Comparison of ENCODE assay signal across 12 cellular contexts in genomic region chr1:33339413-33339812, GRCh38. TPM values are rescaled to one million over a fixed set of nuclear protein-coding genes. Genes with fewer than 3 reads are reported as not detected.
DNase-seq lines count a peak whose midpoint lies in the region; ATAC-seq, FAIRE-seq and TF ChIP-seq lines count a peak whose summit lies in the region.
"Had no signal": no experiment of that assay in that cellular context is flagged by ENCODE, and none has a peak within 500 bp of the region (broad histone marks: within the 10 kb centered on the region; RNA-seq: fewer than 3 reads in every experiment).

No MANE protein-coding gene starts in this region.

- H3K4me1 Mint-ChIP-seq in HFFc6 (ENCODE audit: low read depth): peaks cover 98% of the 10 kb centered on the region
- H3K4me1 Mint-ChIP-seq in dendritic cell treated with granulocyte-macrophage colony-stimulating factor and Interleukin-4, amounts not matched to agents 40 ng/mL and 50 ng/mL, for 4 days (ENCODE audit: low read depth): peaks cover 79% of the 10 kb centered on the region

- no peak for TF ChIP-seq POLR2A in right lobe of liver (IDR thresholded peaks at IDR 0.05)
- no peak for TF ChIP-seq POLR2A in spleen (IDR thresholded peaks at IDR 0.05)

- H3K36me3 Mint-ChIP-seq in HFFc6 (ENCODE audit: low read depth): peaks cover 41% of the 10 kb centered on the region
- peaks cover 44% of the 10 kb centered on the region for H3K36me3 Mint-ChIP-seq in dendritic cell treated with granulocyte-macrophage colony-stimulating factor and Interleukin-4, amounts not matched to agents 40 ng/mL and 50 ng/mL, for 4 days (ENCODE audit: low read depth)
- H3K36me3 Mint-ChIP-seq: natural killer cell had no signal

- H3K4me3 ChIP-seq in right lobe of liver (no peak overlapping the region), spleen (peak overlapping the region in 1 of 8 donors; percentile 52)

- no CpG with 5 or more reads among the region's 2 CpGs for WGBS in right lobe of liver (ENCODE audit: insufficient coverage, low coverage, low lambda C conversion rate, missing lambda C conversion rate)
- 42 to 82% (median 61%) methylated on average over 2 of the region's 2 CpGs for whole genome bisulfite sequencing in spleen, 5 donors

- H3K9me3 Mint-ChIP-seq in HFFc6: no peaks in the 10 kb centered on the region
- no peaks in the 10 kb centered on the region for H3K9me3 Mint-ChIP-seq in dendritic cell treated with granulocyte-macrophage colony-stimulating factor and Interleukin-4, amounts not matched to agents 40 ng/mL and 50 ng/mL, for 4 days
- H3K9me3 Mint-ChIP-seq: natural killer cell had no signal

- ATAC-seq in right lobe of liver: peak in 3 of 4 donors; percentile 4 to 6 (median 4)
- no peak for ATAC-seq in GM19467 (IDR thresholded peaks at IDR 0.05; ENCODE audit: unreplicated experiment)

- H3K27ac Mint-ChIP-seq in HFFc6: peak overlapping the region; percentile 75
- peak overlapping the region; percentile 68 for H3K27ac Mint-ChIP-seq in dendritic cell treated with granulocyte-macrophage colony-stimulating factor and Interleukin-4, amounts not matched to agents 40 ng/mL and 50 ng/mL, for 4 days
- H3K27ac Mint-ChIP-seq: natural killer cell had no signal

- TF ChIP-seq CTCF in HFFc6 (IDR thresholded peaks at IDR 0.05) (peak; percentile 47; the same call in 1 of the 2 replicates), right lobe of liver (IDR thresholded peaks at IDR 0.05) (peak in 2 of 4 donors; percentile 21 to 22), spleen (IDR thresholded peaks at IDR 0.05 in 8 of 11, conservative IDR thresholded peaks at IDR 0.05 in 3 of 11) (peak in 1 of 11 experiments; percentile 13)

- H3K27me3 ChIP-seq in right lobe of liver: no peaks in the 10 kb centered on the region
- no peaks in the 10 kb centered on the region for H3K27me3 ChIP-seq in spleen (replicated peaks in 1 of 7)

- H3K4me3 Mint-ChIP-seq in HFFc6: peak overlapping the region; percentile 33
- H3K4me3 Mint-ChIP-seq in dendritic cell treated with granulocyte-macrophage colony-stimulating factor and Interleukin-4, amounts not matched to agents 40 ng/mL and 50 ng/mL, for 4 days: no peak overlapping the region
- H3K4me3 Mint-ChIP-seq: natural killer cell had no signal

- no peak for DNase-seq in HFFc6
- no peak for DNase-seq in right lobe of liver
- no peak for DNase-seq in spleen
- DNase-seq in urothelium cell line (ENCODE audit: low spot score): no peak
- no peak for DNase-seq in hepatic stellate cell (ENCODE audit: low spot score)
- no peak for DNase-seq in SHP77 treated with DMSO at 0.1 percent for 48 hours (lab: John Stamatoyannopoulos, UW)
- DNase-seq: activated CD4-positive, alpha-beta T cell treated with anti-CD3 and anti-CD28 coated beads, Interleukin-2, amount 50 U/mL, for 48 hours; DMS79; natural killer cell; NCI-H748 treated with DMSO at 0.1 percent for 48 hours had no signal

- peaks cover 0 to 3% (median 0%) of the 10 kb centered on the region in 4 donors for H3K36me3 ChIP-seq in right lobe of liver
- peaks cover 0 to 68% (median 6%) of the 10 kb centered on the region in 6 donors for H3K36me3 ChIP-seq in spleen

- intact Hi-C loops in dendritic cell treated with granulocyte-macrophage colony-stimulating factor and Interleukin-4, amounts not matched to agents 40 ng/mL and 50 ng/mL, for 4 days (cut with micrococcal nuclease): loop anchor here (5.0 kb wide), 1 partner anchor 42 kb away; no protein-coding TSS in a partner anchor
- intact Hi-C loops in right lobe of liver (cut with DNase I): no loop called here
- intact Hi-C loops in spleen (cut with DNase I; ENCODE audit: low total_unique reads): no loop called here

- H3K27me3 Mint-ChIP-seq in HFFc6 (ENCODE audit: insufficient read depth): no peaks in the 10 kb centered on the region; the same call in none of the 2 replicates
- no peaks in the 10 kb centered on the region for H3K27me3 Mint-ChIP-seq in dendritic cell treated with granulocyte-macrophage colony-stimulating factor and Interleukin-4, amounts not matched to agents 40 ng/mL and 50 ng/mL, for 4 days

- H3K4me1 ChIP-seq in right lobe of liver: peaks cover under 1 to 96% (median 51%) of the 10 kb centered on the region in 4 donors
- H3K4me1 ChIP-seq in spleen: peaks cover 60 to 100% (median 95%) of the 10 kb centered on the region in 6 donors

- H3K9me3 ChIP-seq in right lobe of liver (no peaks in the 10 kb centered on the region), spleen (no peaks in the 10 kb centered on the region)

- H3K27ac ChIP-seq in right lobe of liver (peak overlapping the region; percentile 69 to 97 (median 82)), spleen (peak overlapping the region; percentile 67 to 99 (median 94))

- no peak for FAIRE-seq in urothelium cell line (lab: Jason Lieb, UNC)

RNA-seq across cellular contexts. Expression of gene A3GALT2, which starts 18.5 kb away (rescaled TPM):
- not detected for total RNA-seq in HFFc6 (2021; fragmentation: NEBNext Ultra II Directional; extraction: Animal tissue kit (Norgen Biotek cat#: 25700))
- total RNA-seq in right lobe of liver: not detected
- 1 to 10 TPM in 1 of 7 donors, under 1 TPM in 1, not detected in 5; 0.47 to 1.6 TPM for total RNA-seq in spleen
- polyA plus RNA-seq in spleen: under 1 TPM in 1 of 3 donors, not detected in 2; 0.10 TPM
- total RNA-seq: natural killer cell had no signal
